In genomic region chr2:48107326-48107925, GRCh38 we compare ENCODE assay signal across 1 cellular context.
TF ChIP-seq lines count a peak whose summit lies in the region.

No MANE protein-coding gene starts in this region.

TF ChIP-seq in HepG2, 621 proteins besides CTCF, POLR2A, EP300 and RAD21 (continued from another document):
- TF ChIP-seq GTF3A (CRISPR knock-in tag; conservative IDR thresholded peaks at IDR 0.05) (no peak), EED (CRISPR knock-in tag; IDR thresholded peaks at IDR 0.05) (no peak), CSRNP1 (CRISPR knock-in tag; IDR thresholded peaks at IDR 0.05) (no peak), ZNF75D (CRISPR knock-in tag; IDR thresholded peaks at IDR 0.05; ENCODE audit: borderline replicate concordance) (no peak), ZNF18 (CRISPR knock-in tag; IDR thresholded peaks at IDR 0.05; ENCODE audit: insufficient replicate concordance) (no peak), HHEX (CRISPR knock-in tag; IDR thresholded peaks at IDR 0.05) (no peak), STAT5B (CRISPR knock-in tag; IDR thresholded peaks at IDR 0.05) (no peak), ZNF251 (CRISPR knock-in tag; IDR thresholded peaks at IDR 0.05) (no peak), SETDB1 (CRISPR knock-in tag; IDR thresholded peaks at IDR 0.05; ENCODE audit: borderline replicate concordance) (no peak), KDM3A (CRISPR knock-in tag; IDR thresholded peaks at IDR 0.05; ENCODE audit: low read depth) (no peak), SMAD3 (CRISPR knock-in tag; IDR thresholded peaks at IDR 0.05) (no peak), ZNF441 (CRISPR knock-in tag; IDR thresholded peaks at IDR 0.05; ENCODE audit: borderline replicate concordance) (0 out of 2 replicates have a peak, but pooled peaks have one; percentile 22), ZNF83 (CRISPR knock-in tag; IDR thresholded peaks at IDR 0.05; ENCODE audit: borderline replicate concordance) (no peak), KLF11 (CRISPR knock-in tag; IDR thresholded peaks at IDR 0.05) (no peak), SMARCE1 (IDR thresholded peaks at IDR 0.05; ENCODE audit: borderline replicate concordance) (no peak), ZBTB37 (CRISPR knock-in tag; IDR thresholded peaks at IDR 0.05) (no peak), ZFP91 (CRISPR knock-in tag; IDR thresholded peaks at IDR 0.05; ENCODE audit: borderline replicate concordance) (no peak), MTF2 (CRISPR knock-in tag; IDR thresholded peaks at IDR 0.05; ENCODE audit: borderline replicate concordance) (no peak), DPF2 (CRISPR knock-in tag; IDR thresholded peaks at IDR 0.05; ENCODE audit: borderline replicate concordance, low read depth) (no peak), KLF9 (CRISPR knock-in tag; IDR thresholded peaks at IDR 0.05; ENCODE audit: low read depth) (no peak), MXI1 (IDR thresholded peaks at IDR 0.05; ENCODE audit: borderline replicate concordance, low read depth, low read length) (no peak), MAFK (conservative IDR thresholded peaks at IDR 0.05 in 1 of 2, IDR thresholded peaks at IDR 0.05 in 1 of 2; ENCODE audit: low read length in 2 of 2) (no peak), NPAS2 (CRISPR knock-in tag; IDR thresholded peaks at IDR 0.05; ENCODE audit: borderline replicate concordance) (no peak), ZNF34 (CRISPR knock-in tag; IDR thresholded peaks at IDR 0.05; ENCODE audit: borderline replicate concordance) (0 out of 2 replicates have a peak, but pooled peaks have one; percentile 11), ZNF703 (CRISPR knock-in tag; IDR thresholded peaks at IDR 0.05; ENCODE audit: borderline replicate concordance) (no peak), ZNF691 (CRISPR knock-in tag; IDR thresholded peaks at IDR 0.05; ENCODE audit: borderline replicate concordance, low read depth) (peak; percentile 95), AHR (CRISPR knock-in tag; IDR thresholded peaks at IDR 0.05) (no peak), FOXM1 (CRISPR knock-in tag; IDR thresholded peaks at IDR 0.05) (no peak)
- TF ChIP-seq, protein P1, sequence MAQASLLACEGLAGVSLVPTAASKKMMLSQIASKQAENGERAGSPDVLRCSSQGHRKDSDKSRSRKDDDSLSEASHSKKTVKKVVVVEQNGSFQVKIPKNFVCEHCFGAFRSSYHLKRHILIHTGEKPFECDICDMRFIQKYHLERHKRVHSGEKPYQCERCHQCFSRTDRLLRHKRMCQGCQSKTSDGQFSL (CRISPR knock-in tag; IDR thresholded peaks at IDR 0.05), result no peak
